Comparison of ENCODE assay signal across 1 cellular context in the genomic region with DNA sequence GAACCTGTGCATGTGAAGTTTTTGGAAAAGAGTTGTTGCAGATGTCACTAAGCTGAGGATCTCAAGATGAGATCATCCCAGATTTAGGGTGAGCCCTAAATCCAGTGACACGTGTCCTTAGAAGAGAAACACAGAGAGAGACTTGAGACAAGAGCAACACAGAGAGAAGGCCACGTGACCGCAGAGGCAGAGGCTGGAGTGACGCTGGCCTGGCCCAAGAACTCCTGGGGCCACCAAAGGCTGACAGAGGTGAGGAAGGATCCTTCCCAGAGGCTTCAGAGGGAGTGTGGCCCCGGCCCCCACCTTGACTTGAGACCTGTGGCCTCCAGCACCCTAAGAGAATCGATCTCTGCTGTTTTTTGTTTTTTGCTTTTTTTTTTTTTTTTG.
TF ChIP-seq lines count a peak whose summit lies in the region.

No MANE protein-coding gene starts in this region.

TF ChIP-seq in IMR-90, 13 proteins besides CTCF, POLR2A, EP300 and RAD21:
- TF ChIP-seq BHLHE40 (IDR thresholded peaks at IDR 0.05; ENCODE audit: low read depth, low read length) = no peak
- no peak for TF ChIP-seq RCOR1 (IDR thresholded peaks at IDR 0.05; ENCODE audit: insufficient replicate concordance, low read length)
- TF ChIP-seq MAFK (IDR thresholded peaks at IDR 0.05; ENCODE audit: low read depth, low read length) = no peak
- TF ChIP-seq CEBPB (IDR thresholded peaks at IDR 0.05; ENCODE audit: low read depth, low read length) = no peak
- no peak for TF ChIP-seq SMC3 (IDR thresholded peaks at IDR 0.05; ENCODE audit: low read depth, low read length)
- TF ChIP-seq, protein P1, sequence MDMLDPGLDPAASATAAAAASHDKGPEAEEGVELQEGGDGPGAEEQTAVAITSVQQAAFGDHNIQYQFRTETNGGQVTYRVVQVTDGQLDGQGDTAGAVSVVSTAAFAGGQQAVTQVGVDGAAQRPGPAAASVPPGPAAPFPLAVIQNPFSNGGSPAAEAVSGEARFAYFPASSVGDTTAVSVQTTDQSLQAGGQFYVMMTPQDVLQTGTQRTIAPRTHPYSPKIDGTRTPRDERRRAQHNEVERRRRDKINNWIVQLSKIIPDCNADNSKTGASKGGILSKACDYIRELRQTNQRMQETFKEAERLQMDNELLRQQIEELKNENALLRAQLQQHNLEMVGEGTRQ (IDR thresholded peaks at IDR 0.05; ENCODE audit: low read depth, low read length) = no peak
- TF ChIP-seq, protein P2, sequence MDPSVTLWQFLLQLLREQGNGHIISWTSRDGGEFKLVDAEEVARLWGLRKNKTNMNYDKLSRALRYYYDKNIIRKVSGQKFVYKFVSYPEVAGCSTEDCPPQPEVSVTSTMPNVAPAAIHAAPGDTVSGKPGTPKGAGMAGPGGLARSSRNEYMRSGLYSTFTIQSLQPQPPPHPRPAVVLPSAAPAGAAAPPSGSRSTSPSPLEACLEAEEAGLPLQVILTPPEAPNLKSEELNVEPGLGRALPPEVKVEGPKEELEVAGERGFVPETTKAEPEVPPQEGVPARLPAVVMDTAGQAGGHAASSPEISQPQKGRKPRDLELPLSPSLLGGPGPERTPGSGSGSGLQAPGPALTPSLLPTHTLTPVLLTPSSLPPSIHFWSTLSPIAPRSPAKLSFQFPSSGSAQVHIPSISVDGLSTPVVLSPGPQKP (IDR thresholded peaks at IDR 0.05; ENCODE audit: borderline replicate concordance, low read depth, low read length) = no peak
- TF ChIP-seq CHD1 (IDR thresholded peaks at IDR 0.05; ENCODE audit: low read depth, low read length) = no peak
- TF ChIP-seq RFX5 (IDR thresholded peaks at IDR 0.05; ENCODE audit: low read depth, low read length) = no peak
- TF ChIP-seq MXI1 (IDR thresholded peaks at IDR 0.05; ENCODE audit: borderline replicate concordance, low read depth, low read length) = no peak
- no peak for TF ChIP-seq MAZ (IDR thresholded peaks at IDR 0.05; ENCODE audit: borderline replicate concordance, low read depth, low read length)
- TF ChIP-seq FOS (IDR thresholded peaks at IDR 0.05; ENCODE audit: low read depth, low read length) = no peak
- no peak for TF ChIP-seq NFE2L2 (IDR thresholded peaks at IDR 0.05; ENCODE audit: low read depth, low read length)
